Comparison of ENCODE assay signal across 21 cellular contexts in the genomic region with DNA sequence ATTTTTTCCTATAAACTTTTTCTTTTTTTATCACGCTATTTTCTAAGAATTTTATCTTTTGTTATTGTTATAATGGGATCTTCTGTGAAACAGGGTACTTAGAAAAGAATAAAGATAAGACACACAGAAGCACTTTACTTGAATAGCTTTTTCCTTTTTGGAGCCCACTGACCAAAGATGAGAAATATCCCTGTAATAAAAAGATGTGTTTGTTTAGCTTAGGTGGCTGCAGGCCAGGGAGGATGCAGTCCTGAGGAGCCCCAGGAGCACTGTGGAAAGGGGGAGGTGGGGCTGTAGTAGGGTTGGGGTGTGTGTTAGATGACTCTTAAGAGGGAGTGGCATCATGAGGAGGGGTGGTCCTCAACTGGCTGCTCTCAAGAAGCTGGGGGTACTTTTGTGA.
DNase-seq lines count a peak whose midpoint lies in the region; ATAC-seq, FAIRE-seq and TF ChIP-seq lines count a peak whose summit lies in the region.
"Had no signal": no experiment of that assay in that cellular context is flagged by ENCODE, and none has a peak within 500 bp of the region (broad histone marks: within the 10 kb centered on the region; RNA-seq: fewer than 3 reads in every experiment).

No MANE protein-coding gene starts in this region.

- H3K4me1 Mint-ChIP-seq in CD4-positive, alpha-beta T cell (ENCODE audit: low read depth): peaks cover 77% of the 10 kb centered on the region
- H3K4me1 Mint-ChIP-seq in WTC11: peaks cover 19% of the 10 kb centered on the region
- peaks cover 16% of the 10 kb centered on the region for H3K4me1 Mint-ChIP-seq in mesothelial cell of epicardium
- no peaks in the 10 kb centered on the region for H3K4me1 Mint-ChIP-seq in Calu3 (ENCODE audit: low read depth, unreplicated experiment)

- DNase-seq in CD4-positive, alpha-beta T cell: no peak
- peak; percentile 18 for DNase-seq in EH (ENCODE audit: low read depth)
- no peak for DNase-seq in WTC11 (ENCODE audit: low spot score)
- no peak for DNase-seq in mesothelial cell of epicardium (ENCODE audit: low spot score in 2 of 2, unreplicated experiment in 2 of 2)
- no peak for DNase-seq in middle frontal gyrus (ENCODE audit: extremely low spot score, low spot score)
- DNase-seq in GM19239 (ENCODE audit: insufficient read length, low spot score): no peak
- no peak for DNase-seq in Calu3
- DNase-seq: Caco-2, DMS79, GOT3, HFFc6, MG63, NCI-H1105, NCI-H187, NCI-H2171, NCI-H82, SIG-M5 had no signal

- H3K27ac Mint-ChIP-seq in CD4-positive, alpha-beta T cell: peak overlapping the region; percentile 27
- H3K27ac Mint-ChIP-seq in WTC11 (peak overlapping the region; percentile 57; the same call in 1 of the 2 replicates), mesothelial cell of epicardium (peak overlapping the region; percentile 64), Calu3 (ENCODE audit: unreplicated experiment) (no peak overlapping the region)
- H3K27ac Mint-ChIP-seq: HFFc6 had no signal

- H3K9me3 Mint-ChIP-seq in CD4-positive, alpha-beta T cell: no peaks in the 10 kb centered on the region
- H3K9me3 Mint-ChIP-seq in WTC11: no peaks in the 10 kb centered on the region
- H3K9me3 Mint-ChIP-seq in mesothelial cell of epicardium: no peaks in the 10 kb centered on the region
- H3K9me3 Mint-ChIP-seq in Calu3 (ENCODE audit: low read depth, unreplicated experiment): no peaks in the 10 kb centered on the region
- H3K9me3 Mint-ChIP-seq: HFFc6 had no signal

- no peak overlapping the region for H3K27ac ChIP-seq in CD4-positive, alpha-beta T cell (ENCODE audit: low read depth, low read length)
- H3K27ac ChIP-seq: BLaER1, KMS-11 had no signal

- no peak for ATAC-seq in CD4-positive, alpha-beta T cell (ENCODE audit: poor library complexity)
- ATAC-seq in WTC11: peak; percentile 59

- H3K36me3 Mint-ChIP-seq in CD4-positive, alpha-beta T cell (ENCODE audit: low read depth): peaks cover 42% of the 10 kb centered on the region
- no peaks in the 10 kb centered on the region for H3K36me3 Mint-ChIP-seq in WTC11
- peaks cover 9% of the 10 kb centered on the region for H3K36me3 Mint-ChIP-seq in mesothelial cell of epicardium
- H3K36me3 Mint-ChIP-seq in Calu3 (ENCODE audit: insufficient read depth, unreplicated experiment): no peaks in the 10 kb centered on the region

- H3K4me3 Mint-ChIP-seq in CD4-positive, alpha-beta T cell: no peak overlapping the region
- no peak overlapping the region for H3K4me3 Mint-ChIP-seq in WTC11
- no peak overlapping the region for H3K4me3 Mint-ChIP-seq in mesothelial cell of epicardium
- H3K4me3 Mint-ChIP-seq in Calu3 (ENCODE audit: low read depth, unreplicated experiment): no peak overlapping the region
- H3K4me3 Mint-ChIP-seq: HFFc6 had no signal

- intact Hi-C loops in CD4-positive, alpha-beta T cell (cut with DNase I, micrococcal nuclease): no loop called here
- intact Hi-C loops in Calu3 (cut with micrococcal nuclease; ENCODE audit: unreplicated experiment): no loop called here

- no peak for TF ChIP-seq CTCF in CD4-positive, alpha-beta T cell (IDR thresholded peaks at IDR 0.05)
- no peak for TF ChIP-seq CTCF in WTC11 (IDR thresholded peaks at IDR 0.05)
- TF ChIP-seq CTCF in mesothelial cell of epicardium (IDR thresholded peaks at IDR 0.05; ENCODE audit: unreplicated experiment): no peak
- TF ChIP-seq CTCF in Calu3 (IDR thresholded peaks at IDR 0.05; ENCODE audit: unreplicated experiment): no peak

- no peaks in the 10 kb centered on the region for H3K9me3 ChIP-seq in CD4-positive, alpha-beta T cell (ENCODE audit: control insufficient read depth, low read length)
- H3K9me3 ChIP-seq: BLaER1, Caco-2, MG63 had no signal

- no peak for FAIRE-seq in GM19239 (lab: Jason Lieb, UNC)
- FAIRE-seq: G401.6, GM12892 had no signal

- CTCF ChIA-PET in CD4-positive, alpha-beta T cell (lab: Charles Lee): interaction anchor here (0.7 to 1.2 kb wide), 2 partner anchors 15 to 115 kb away, joined by 3 to 4 read pairs; no protein-coding TSS in a partner anchor
- CTCF ChIA-PET in WTC11 (lab: Charles Lee): no interaction called here
- CTCF ChIA-PET in Calu3 (lab: Charles Lee): no interaction called here

- no peaks in the 10 kb centered on the region for H3K27me3 ChIP-seq in CD4-positive, alpha-beta T cell (ENCODE audit: control insufficient read depth, insufficient read depth, low read length)
- H3K27me3 ChIP-seq: BLaER1, MG63 had no signal

- no peaks in the 10 kb centered on the region for H3K27me3 Mint-ChIP-seq in CD4-positive, alpha-beta T cell
- no peaks in the 10 kb centered on the region for H3K27me3 Mint-ChIP-seq in WTC11 (ENCODE audit: low read depth)
- no peaks in the 10 kb centered on the region for H3K27me3 Mint-ChIP-seq in mesothelial cell of epicardium (ENCODE audit: low read depth)
- H3K27me3 Mint-ChIP-seq in Calu3 (ENCODE audit: unreplicated experiment): no peaks in the 10 kb centered on the region

- POLR2A ChIA-PET in CD4-positive, alpha-beta T cell (lab: Charles Lee): no interaction called here
- POLR2A ChIA-PET in WTC11 (lab: Charles Lee): no interaction called here

- no TSS peak for BruUV-seq in Calu3 (replicated peaks; lab: Mats Ljungman, UMichigan)

TF ChIP-seq in WTC11, 78 proteins besides CTCF, POLR2A, EP300 and RAD21 (continues in another document):
- TF ChIP-seq ZNF219 (CRISPR knock-in tag; IDR thresholded peaks at IDR 0.05; ENCODE audit: borderline replicate concordance) (no peak), RORB (CRISPR knock-in tag; IDR thresholded peaks at IDR 0.05) (no peak), CREM (CRISPR knock-in tag; IDR thresholded peaks at IDR 0.05) (no peak), KAT7 (CRISPR knock-in tag; IDR thresholded peaks at IDR 0.05; ENCODE audit: borderline replicate concordance) (no peak), NFE2L1 (CRISPR knock-in tag; IDR thresholded peaks at IDR 0.05) (no peak), ZNF232 (CRISPR knock-in tag; IDR thresholded peaks at IDR 0.05) (no peak), EMX1 (CRISPR knock-in tag; IDR thresholded peaks at IDR 0.05) (no peak), SMAD3 (CRISPR knock-in tag; IDR thresholded peaks at IDR 0.05; ENCODE audit: borderline replicate concordance) (no peak), ZNF396 (CRISPR knock-in tag; IDR thresholded peaks at IDR 0.05; ENCODE audit: borderline replicate concordance) (no peak)
- TF ChIP-seq, protein P1, sequence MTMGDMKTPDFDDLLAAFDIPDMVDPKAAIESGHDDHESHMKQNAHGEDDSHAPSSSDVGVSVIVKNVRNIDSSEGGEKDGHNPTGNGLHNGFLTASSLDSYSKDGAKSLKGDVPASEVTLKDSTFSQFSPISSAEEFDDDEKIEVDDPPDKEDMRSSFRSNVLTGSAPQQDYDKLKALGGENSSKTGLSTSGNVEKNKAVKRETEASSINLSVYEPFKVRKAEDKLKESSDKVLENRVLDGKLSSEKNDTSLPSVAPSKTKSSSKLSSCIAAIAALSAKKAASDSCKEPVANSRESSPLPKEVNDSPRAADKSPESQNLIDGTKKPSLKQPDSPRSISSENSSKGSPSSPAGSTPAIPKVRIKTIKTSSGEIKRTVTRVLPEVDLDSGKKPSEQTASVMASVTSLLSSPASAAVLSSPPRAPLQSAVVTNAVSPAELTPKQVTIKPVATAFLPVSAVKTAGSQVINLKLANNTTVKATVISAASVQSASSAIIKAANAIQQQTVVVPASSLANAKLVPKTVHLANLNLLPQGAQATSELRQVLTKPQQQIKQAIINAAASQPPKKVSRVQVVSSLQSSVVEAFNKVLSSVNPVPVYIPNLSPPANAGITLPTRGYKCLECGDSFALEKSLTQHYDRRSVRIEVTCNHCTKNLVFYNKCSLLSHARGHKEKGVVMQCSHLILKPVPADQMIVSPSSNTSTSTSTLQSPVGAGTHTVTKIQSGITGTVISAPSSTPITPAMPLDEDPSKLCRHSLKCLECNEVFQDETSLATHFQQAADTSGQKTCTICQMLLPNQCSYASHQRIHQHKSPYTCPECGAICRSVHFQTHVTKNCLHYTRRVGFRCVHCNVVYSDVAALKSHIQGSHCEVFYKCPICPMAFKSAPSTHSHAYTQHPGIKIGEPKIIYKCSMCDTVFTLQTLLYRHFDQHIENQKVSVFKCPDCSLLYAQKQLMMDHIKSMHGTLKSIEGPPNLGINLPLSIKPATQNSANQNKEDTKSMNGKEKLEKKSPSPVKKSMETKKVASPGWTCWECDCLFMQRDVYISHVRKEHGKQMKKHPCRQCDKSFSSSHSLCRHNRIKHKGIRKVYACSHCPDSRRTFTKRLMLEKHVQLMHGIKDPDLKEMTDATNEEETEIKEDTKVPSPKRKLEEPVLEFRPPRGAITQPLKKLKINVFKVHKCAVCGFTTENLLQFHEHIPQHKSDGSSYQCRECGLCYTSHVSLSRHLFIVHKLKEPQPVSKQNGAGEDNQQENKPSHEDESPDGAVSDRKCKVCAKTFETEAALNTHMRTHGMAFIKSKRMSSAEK (CRISPR knock-in tag; IDR thresholded peaks at IDR 0.05; ENCODE audit: borderline replicate concordance): no peak
- TF ChIP-seq, protein P2, sequence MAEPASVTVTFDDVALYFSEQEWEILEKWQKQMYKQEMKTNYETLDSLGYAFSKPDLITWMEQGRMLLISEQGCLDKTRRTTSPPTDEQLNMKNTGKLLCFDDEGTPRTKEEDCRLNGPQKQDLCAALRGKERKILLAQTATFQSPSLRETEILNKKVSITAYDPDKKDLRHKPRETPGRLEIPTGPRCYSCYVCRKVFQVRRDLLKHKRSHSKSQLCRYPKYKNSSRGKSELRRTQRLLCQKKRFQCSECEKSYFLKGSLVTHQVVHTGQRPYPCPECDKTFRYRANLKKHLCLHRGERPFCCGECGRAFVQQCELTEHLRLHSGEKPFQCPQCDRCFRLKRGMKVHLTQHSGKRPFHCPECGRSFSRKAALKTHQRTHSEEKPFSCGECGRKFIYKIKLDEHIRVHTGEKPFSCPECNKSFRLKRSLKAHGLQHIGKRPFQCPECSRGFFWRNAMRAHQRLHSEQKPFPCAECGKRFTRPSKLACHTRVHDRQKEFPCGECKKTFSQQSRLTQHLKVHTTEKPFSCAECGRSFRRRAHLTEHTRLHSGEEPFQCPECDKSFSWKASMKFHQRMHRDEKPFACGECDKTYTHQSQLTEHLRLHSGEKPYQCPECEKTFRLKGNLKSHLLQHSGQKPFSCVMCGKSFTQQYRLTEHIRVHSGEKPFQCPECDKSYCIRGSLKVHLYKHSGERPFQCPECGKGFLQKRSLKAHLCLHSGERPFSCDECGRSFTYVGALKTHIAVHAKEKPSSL (CRISPR knock-in tag; conservative IDR thresholded peaks at IDR 0.05): no peak
- TF ChIP-seq, protein P3, sequence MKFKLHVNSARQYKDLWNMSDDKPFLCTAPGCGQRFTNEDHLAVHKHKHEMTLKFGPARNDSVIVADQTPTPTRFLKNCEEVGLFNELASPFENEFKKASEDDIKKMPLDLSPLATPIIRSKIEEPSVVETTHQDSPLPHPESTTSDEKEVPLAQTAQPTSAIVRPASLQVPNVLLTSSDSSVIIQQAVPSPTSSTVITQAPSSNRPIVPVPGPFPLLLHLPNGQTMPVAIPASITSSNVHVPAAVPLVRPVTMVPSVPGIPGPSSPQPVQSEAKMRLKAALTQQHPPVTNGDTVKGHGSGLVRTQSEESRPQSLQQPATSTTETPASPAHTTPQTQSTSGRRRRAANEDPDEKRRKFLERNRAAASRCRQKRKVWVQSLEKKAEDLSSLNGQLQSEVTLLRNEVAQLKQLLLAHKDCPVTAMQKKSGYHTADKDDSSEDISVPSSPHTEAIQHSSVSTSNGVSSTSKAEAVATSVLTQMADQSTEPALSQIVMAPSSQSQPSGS (CRISPR knock-in tag; IDR thresholded peaks at IDR 0.05; ENCODE audit: borderline replicate concordance, low read depth): no peak
